ENCODE assay signal across 8 cellular contexts in the genomic region with DNA sequence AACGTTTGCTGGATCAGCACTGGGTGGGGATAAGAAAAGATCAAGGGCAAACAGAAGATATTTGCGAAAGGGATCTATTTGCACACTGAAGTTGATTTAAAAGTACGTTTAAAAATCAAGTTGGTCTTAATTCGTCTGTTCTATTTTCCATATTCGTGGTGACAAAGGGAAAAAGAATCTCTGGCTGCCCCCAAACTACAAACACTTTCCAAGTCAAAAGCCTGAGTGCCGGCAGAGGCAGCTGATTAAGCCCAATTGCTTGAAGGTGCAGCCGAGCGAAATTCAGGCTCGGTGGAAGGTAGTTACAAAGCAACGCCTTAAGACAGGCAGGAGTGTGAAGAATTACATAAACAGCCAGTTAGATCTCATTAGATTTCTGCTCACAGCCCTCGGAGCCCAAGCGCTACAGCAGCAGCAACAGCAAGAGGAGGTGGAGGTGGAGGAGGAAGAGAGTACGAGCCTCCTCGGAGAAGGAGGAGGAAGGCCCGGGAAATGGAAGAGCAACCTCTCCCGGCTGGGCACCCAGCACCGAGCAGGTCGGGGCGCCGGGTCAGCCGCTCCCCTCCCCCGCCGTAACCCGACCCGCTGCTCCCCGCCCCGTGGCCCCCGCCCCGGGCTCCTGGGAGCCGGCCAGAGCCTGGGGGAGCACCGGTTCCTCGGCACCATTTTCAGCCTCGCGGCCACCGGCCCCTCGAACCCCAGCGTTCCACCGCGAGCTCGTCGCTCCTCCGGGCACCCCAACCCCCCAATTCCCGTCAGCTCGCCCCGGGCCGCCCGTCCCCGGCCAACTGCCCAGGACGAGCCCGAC. TPM values are rescaled to one million over a fixed set of nuclear protein-coding genes. Genes with fewer than 3 reads are reported as not detected.
DNase-seq lines count a peak whose midpoint lies in the region; ATAC-seq and TF ChIP-seq lines count a peak whose summit lies in the region.

No MANE protein-coding gene starts in this region.

- H3K27ac Mint-ChIP-seq in activated T-helper 2 cell treated with anti-CD3 and anti-CD28 coated beads, Interferon-gamma antibody, Interleukin-2, Interleukin-4, amounts not matched to agents 10 μg/mL and 5 μg/mL and 100 μg/mL, durations not matched to agents 14 hours and 24 hours and 36 hours: peak overlapping the region; percentile 97
- peak overlapping the region; percentile 99 for H3K27ac Mint-ChIP-seq in nephron progenitor cell

- H2AFZ ChIP-seq in OCI-LY3 (ENCODE audit: low read depth, low read length): no peak overlapping the region

- H3K27me3 ChIP-seq in OCI-LY3 (ENCODE audit: low read depth, low read length) (no peaks in the 10 kb centered on the region), thoracic aorta (replicated peaks; ENCODE audit: insufficient read depth) (no peaks in the 10 kb centered on the region)

- intact Hi-C loops in activated T-helper 2 cell treated with anti-CD3 and anti-CD28 coated beads, Interferon-gamma antibody, Interleukin-2, Interleukin-4, amounts not matched to agents 10 μg/mL and 5 μg/mL and 100 μg/mL, durations not matched to agents 14 hours and 24 hours and 36 hours (cut with micrococcal nuclease): loop anchor here (5.0 kb wide), 3 partner anchors 143 to 302 kb away; partner anchors contain the start of genes ANKRD40 and NME2

- H3K36me3 Mint-ChIP-seq in activated T-helper 2 cell treated with anti-CD3 and anti-CD28 coated beads, Interferon-gamma antibody, Interleukin-2, Interleukin-4, amounts not matched to agents 10 μg/mL and 5 μg/mL and 100 μg/mL, durations not matched to agents 14 hours and 24 hours and 36 hours (ENCODE audit: low read depth): peaks cover 28% of the 10 kb centered on the region
- H3K36me3 Mint-ChIP-seq in nephron progenitor cell (ENCODE audit: low read depth): peaks cover 18% of the 10 kb centered on the region

- peaks cover 19% of the 10 kb centered on the region for H4K20me1 ChIP-seq in OCI-LY3 (ENCODE audit: insufficient read depth, low read length)

- ATAC-seq in GM19035 (IDR thresholded peaks at IDR 0.05; ENCODE audit: unreplicated experiment) (peak; percentile 22), HG03442 (IDR thresholded peaks at IDR 0.05; ENCODE audit: unreplicated experiment) (peak; percentile 16), thoracic aorta (ENCODE audit: insufficient number of reproducible peaks, low FRiP score, low read depth) (no peak)

- H3K36me3 ChIP-seq in OCI-LY3 (replicated peaks; ENCODE audit: low read depth, low read length) (peaks cover 15% of the 10 kb centered on the region), thoracic aorta (no peaks in the 10 kb centered on the region)

- H3K9me3 Mint-ChIP-seq in activated T-helper 2 cell treated with anti-CD3 and anti-CD28 coated beads, Interferon-gamma antibody, Interleukin-2, Interleukin-4, amounts not matched to agents 10 μg/mL and 5 μg/mL and 100 μg/mL, durations not matched to agents 14 hours and 24 hours and 36 hours: no peaks in the 10 kb centered on the region
- H3K9me3 Mint-ChIP-seq in nephron progenitor cell: no peaks in the 10 kb centered on the region

- no peaks in the 10 kb centered on the region for H3K9me3 ChIP-seq in OCI-LY3 (ENCODE audit: insufficient read depth, low read length)
- no peaks in the 10 kb centered on the region for H3K9me3 ChIP-seq in thoracic aorta

- H3K4me3 Mint-ChIP-seq in activated T-helper 2 cell treated with anti-CD3 and anti-CD28 coated beads, Interferon-gamma antibody, Interleukin-2, Interleukin-4, amounts not matched to agents 10 μg/mL and 5 μg/mL and 100 μg/mL, durations not matched to agents 14 hours and 24 hours and 36 hours (ENCODE audit: low read depth): peak overlapping the region; percentile 98
- H3K4me3 Mint-ChIP-seq in nephron progenitor cell: peak overlapping the region; percentile 100

- H3K4me3 ChIP-seq in AG10803 (ENCODE audit: low read length): peak overlapping the region; percentile 95
- peak overlapping the region; percentile 90 for H3K4me3 ChIP-seq in OCI-LY3 (ENCODE audit: low read length)
- H3K4me3 ChIP-seq in thoracic aorta: peak overlapping the region; percentile 88

- no peak for TF ChIP-seq CTCF in AG10803 (conservative IDR thresholded peaks at IDR 0.05; ENCODE audit: low read length)
- TF ChIP-seq CTCF in OCI-LY3 (IDR thresholded peaks at IDR 0.05; ENCODE audit: low read depth, low read length): no peak
- no peak for TF ChIP-seq CTCF in nephron progenitor cell (IDR thresholded peaks at IDR 0.05)
- TF ChIP-seq CTCF in thoracic aorta (IDR thresholded peaks at IDR 0.05): no peak

- peak overlapping the region; percentile 72 for H3K9ac ChIP-seq in OCI-LY3 (ENCODE audit: low read length)

- peaks cover 41% of the 10 kb centered on the region for H3K4me1 Mint-ChIP-seq in activated T-helper 2 cell treated with anti-CD3 and anti-CD28 coated beads, Interferon-gamma antibody, Interleukin-2, Interleukin-4, amounts not matched to agents 10 μg/mL and 5 μg/mL and 100 μg/mL, durations not matched to agents 14 hours and 24 hours and 36 hours (ENCODE audit: low read depth)
- peaks cover 55% of the 10 kb centered on the region for H3K4me1 Mint-ChIP-seq in nephron progenitor cell

- H3K27me3 Mint-ChIP-seq in activated T-helper 2 cell treated with anti-CD3 and anti-CD28 coated beads, Interferon-gamma antibody, Interleukin-2, Interleukin-4, amounts not matched to agents 10 μg/mL and 5 μg/mL and 100 μg/mL, durations not matched to agents 14 hours and 24 hours and 36 hours (ENCODE audit: low read depth): no peaks in the 10 kb centered on the region
- peaks cover 3% of the 10 kb centered on the region for H3K27me3 Mint-ChIP-seq in nephron progenitor cell (ENCODE audit: low read depth, poor library complexity)

- peak overlapping the region; percentile 61 for H3K27ac ChIP-seq in OCI-LY3 (ENCODE audit: low read length)
- H3K27ac ChIP-seq in thoracic aorta: peak overlapping the region; percentile 96 to 97

- peak overlapping the region; percentile 81 for H3K4me2 ChIP-seq in OCI-LY3 (ENCODE audit: low read length)

- H3K4me1 ChIP-seq in OCI-LY3 (ENCODE audit: low read length) (peaks cover 16% of the 10 kb centered on the region), thoracic aorta (ENCODE audit: control insufficient read depth in 1 of 2, low read depth in 2 of 2) (peaks cover 27 to 51% of the 10 kb centered on the region in 2 donors)

- DNase-seq in AG10803 (ENCODE audit: low read depth): peak; percentile 33
- DNase-seq in activated T-helper 2 cell treated with anti-CD3 and anti-CD28 coated beads, Interferon-gamma antibody, Interleukin-2, Interleukin-4, amounts not matched to agents 10 μg/mL and 5 μg/mL and 100 μg/mL, durations not matched to agents 14 hours and 24 hours and 36 hours (ENCODE audit: low spot score): peak; percentile 47
- peak; percentile 4 for DNase-seq in fibroblast of the conjunctiva (ENCODE audit: low read depth)
- peak; percentile 64 for DNase-seq in nephron progenitor cell
- DNase-seq in thoracic aorta (ENCODE audit: low spot score): no peak

- H3K79me2 ChIP-seq in OCI-LY3 (ENCODE audit: low read length): peaks cover 32% of the 10 kb centered on the region

RNA-seq across cellular contexts. Expression of gene TOB1, which starts 0.9 kb away (rescaled TPM):
- total RNA-seq in activated T-helper 2 cell treated with anti-CD3 and anti-CD28 coated beads, Interferon-gamma antibody, Interleukin-2, Interleukin-4, amounts not matched to agents 10 μg/mL and 5 μg/mL and 100 μg/mL, durations not matched to agents 14 hours and 24 hours and 36 hours: 28.5 and 28.9 TPM in 2 replicates
- total RNA-seq in thoracic aorta: 10 to 100 TPM; 19.8 to 24.3 TPM

RNA-seq across cellular contexts. Expression of gene WFIKKN2, which starts 29.9 kb away (rescaled TPM):
- not detected in 2 replicates for total RNA-seq in activated T-helper 2 cell treated with anti-CD3 and anti-CD28 coated beads, Interferon-gamma antibody, Interleukin-2, Interleukin-4, amounts not matched to agents 10 μg/mL and 5 μg/mL and 100 μg/mL, durations not matched to agents 14 hours and 24 hours and 36 hours
- total RNA-seq in thoracic aorta: under 1 TPM in 1 of 2 donors, not detected in 1; 0.14 TPM
